9 cellular contexts compared by ENCODE assay signal in the genomic region with DNA sequence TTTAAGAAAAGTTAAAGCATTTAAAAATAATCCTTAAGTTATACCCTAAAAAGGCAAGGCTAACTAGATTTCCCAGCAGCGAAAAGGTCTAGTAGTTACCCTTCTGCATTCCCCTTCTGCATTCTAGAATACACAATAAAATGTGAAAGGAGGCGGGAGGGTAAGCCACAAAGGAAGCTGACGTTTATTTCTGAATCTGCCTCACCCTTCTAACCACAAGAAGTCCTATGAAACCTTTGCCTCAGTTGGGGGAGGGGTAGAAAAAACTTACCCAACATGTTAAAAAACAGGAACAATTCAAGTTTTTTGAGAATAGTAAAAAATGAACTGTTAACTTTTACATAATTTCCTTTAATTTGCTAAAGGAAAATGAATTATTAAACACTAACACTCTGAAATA. TPM values are rescaled to one million over a fixed set of nuclear protein-coding genes. Genes with fewer than 3 reads are reported as not detected.
DNase-seq lines count a peak whose midpoint lies in the region; ATAC-seq, FAIRE-seq and TF ChIP-seq lines count a peak whose summit lies in the region.
"Had no signal": no experiment of that assay in that cellular context is flagged by ENCODE, and none has a peak within 500 bp of the region (broad histone marks: within the 10 kb centered on the region; RNA-seq: fewer than 3 reads in every experiment).

No MANE protein-coding gene starts in this region.

- DNase-seq in GM12891 (ENCODE audit: insufficient read length, low spot score) (no peak), HT-29 (ENCODE audit: low spot score) (peak; percentile 85), T-helper 9 cell (peak; percentile 38), fibroblast of mammary gland (ENCODE audit: low read depth) (peak; percentile 91), sciatic nerve (ENCODE audit: low spot score) (no peak), NCI-H1092 treated with DMSO at 0.1 percent for 48 hours (lab: John Stamatoyannopoulos, UW) (no peak), G401 (ENCODE audit: low spot score) (no peak)

- in situ Hi-C loops in G401 (cut with HindIII; ENCODE audit: low sequenced_read_pairs): no loop called here

- ATAC-seq in GM21619 (IDR thresholded peaks at IDR 0.05; ENCODE audit: unreplicated experiment) (peak; percentile 81), sciatic nerve (peak; percentile 97)
- ATAC-seq: gastrocnemius medialis had no signal

- TF ChIP-seq CTCF in fibroblast of mammary gland (conservative IDR thresholded peaks at IDR 0.05; ENCODE audit: control insufficient read depth, insufficient read depth, low read depth, low read length): no peak

- intact Hi-C loops in sciatic nerve (cut with DNase I): no loop called here

- FAIRE-seq in GM12891 (lab: Jason Lieb, UNC): peak; percentile 93

- TF ChIP-seq POLR2A in GM12891 (IDR thresholded peaks at IDR 0.05; ENCODE audit: low read depth, low read length): no peak

- no peak overlapping the region for H3K4me3 ChIP-seq in fibroblast of mammary gland (ENCODE audit: control insufficient read depth, low read depth, low read length)
- H3K4me3 ChIP-seq: gastrocnemius medialis had no signal

TF ChIP-seq in GM12891, 5 proteins besides CTCF, POLR2A, EP300 and RAD21:
- TF ChIP-seq POU2F2 (IDR thresholded peaks at IDR 0.05; ENCODE audit: low read depth, low read length): peak; percentile 71
- no peak for TF ChIP-seq POLR2AphosphoS5 (IDR thresholded peaks at IDR 0.05; ENCODE audit: low read depth, low read length)
- no peak for TF ChIP-seq PAX5 (IDR thresholded peaks at IDR 0.05; ENCODE audit: insufficient read depth, low read length, severe bottlenecking)
- peak; percentile 45 for TF ChIP-seq SPI1 (IDR thresholded peaks at IDR 0.05; ENCODE audit: low read depth, low read length)

RNA-seq across cellular contexts. Expression of a gene that starts 11.3 kb away (rescaled TPM):
- polyA plus RNA-seq in GM12891 (2012; ENCODE audit: low read depth, missing spikeins): 14.6 TPM
- total RNA-seq in HT-29 (2014; rRNA removed; shearing (Covaris generic)): 17.4 and 19.0 TPM in 2 replicates
- 32.6 TPM for total RNA-seq in sciatic nerve
- 0.68 and 0.86 TPM in 2 replicates for total RNA-seq in G401 (2014; rRNA removed; shearing (Covaris generic))

Comparison
In these comparisons a context has a peak if more than half of its experiments do, and no peak if none do; other contexts are left out.
1. DNase-seq: peak in HT-29 (single experiment), T-helper 9 cell (single experiment) and fibroblast of mammary gland (single experiment); none in GM12891 (single experiment), sciatic nerve (single experiment), NCI-H1092 treated with DMSO at 0.1 percent for 48 hours (single experiment) and G401 (single experiment).